30 cellular contexts compared by ENCODE assay signal in the genomic region with DNA sequence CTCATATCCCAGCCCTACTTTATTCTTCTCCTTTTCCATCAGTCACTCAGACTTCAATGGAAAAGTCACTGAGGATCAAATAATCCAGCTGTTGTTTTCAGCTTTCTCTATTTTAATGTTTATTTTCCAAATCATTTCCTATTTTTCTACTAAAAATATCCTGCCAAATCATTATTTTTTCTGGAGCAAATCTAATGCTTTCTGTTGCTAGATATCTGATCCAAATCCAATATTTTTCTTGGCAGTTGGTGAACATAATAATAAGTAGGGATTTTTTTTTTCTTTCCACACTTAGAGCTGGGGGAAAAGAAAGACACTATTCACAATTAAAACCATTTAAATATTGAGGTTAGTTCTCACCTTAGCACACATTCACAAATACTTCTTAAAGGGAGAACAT.
"Had no signal": no experiment of that assay in that cellular context is flagged by ENCODE, and none has a peak within 500 bp of the region (broad histone marks: within the 10 kb centered on the region; RNA-seq: fewer than 3 reads in every experiment).

No MANE protein-coding gene starts in this region.

- H3K4me3 Mint-ChIP-seq: activated B cell treated with CpG ODN at 0.5 μM for 24 hours; activated CD4-positive, alpha-beta memory T cell treated with anti-CD3 and anti-CD28 coated beads for 36 hours; activated CD4-positive, alpha-beta T cell treated with anti-CD3 and anti-CD28 coated beads, Interleukin-2, amount 10 ng/mL, durations not matched to agents 7 days and 5 days; activated naive CD4-positive, alpha-beta T cell treated with anti-CD3 and anti-CD28 coated beads, Interleukin-2, amount 10 ng/mL, durations not matched to agents 7 days and 5 days; activated naive CD8-positive, alpha-beta T cell treated with anti-CD3 and anti-CD28 coated beads for 36 hours; activated T-helper 17 cell treated with anti-CD3 and anti-CD28 coated beads, Interleukin-2, amount 50 U/mL, for 72 hours; central memory CD8-positive, alpha-beta T cell; T-cell had no signal

- H3K36me3 Mint-ChIP-seq: activated CD4-positive, alpha-beta memory T cell treated with anti-CD3 and anti-CD28 coated beads for 36 hours; activated naive CD4-positive, alpha-beta T cell treated with anti-CD3 and anti-CD28 coated beads, Interleukin-2, amount 10 ng/mL, durations not matched to agents 7 days and 5 days; activated naive CD8-positive, alpha-beta T cell treated with anti-CD3 and anti-CD28 coated beads for 36 hours; T-cell had no signal

- ATAC-seq: activated T-helper 17 cell treated with anti-CD3 and anti-CD28 coated beads, Interleukin-2, amount 50 U/mL, for 72 hours; body of pancreas; Panc1; Right ventricle myocardium inferior; T-cell had no signal

- DNase-seq: activated B cell treated with CpG ODN at 0.5 μM for 24 hours; activated CD4-positive, alpha-beta memory T cell treated with anti-CD3 and anti-CD28 coated beads for 36 hours; activated CD4-positive, alpha-beta T cell treated with anti-CD3 and anti-CD28 coated beads for 1 hour; activated CD4-positive, alpha-beta T cell treated with anti-CD3 and anti-CD28 coated beads, Interleukin-2, amount 10 ng/mL, durations not matched to agents 7 days and 5 days; activated CD8-positive, alpha-beta memory T cell treated with anti-CD3 and anti-CD28 coated beads for 24 hours; activated gamma-delta T cell treated with Interleukin-2 at 50 U/mL for 16 hours; activated naive CD4-positive, alpha-beta T cell treated with anti-CD3 and anti-CD28 coated beads, Interleukin-2, amount 10 ng/mL, durations not matched to agents 7 days and 5 days; activated naive CD8-positive, alpha-beta T cell treated with anti-CD3 and anti-CD28 coated beads for 36 hours; activated T-cell treated with anti-CD3 and anti-CD28 coated beads for 4 hours; activated T-cell treated with anti-CD3 and anti-CD28 coated beads, Interleukin-2, amount 50 U/mL, for 48 hours; body of pancreas; MG63; MV-4-11; NCI-H1105 treated with DMSO at 0.1 percent for 48 hours; NCI-H1436 treated with DMSO at 0.1 percent for 48 hours; NCI-H187; NCI-H2081; NCI-H2227 treated with DMSO at 0.1 percent for 48 hours; NCI-H526; NCI-H774; NK-92 treated with Interleukin-12 subunit alpha and Interleukin-12 subunit beta, amount 100 ng/mL, for 24 hours; OCI-M1; RPMI8226; T-cell; T-helper 2 cell; T1000 had no signal

- H3K27ac Mint-ChIP-seq: activated B cell treated with CpG ODN at 0.5 μM for 24 hours; activated CD4-positive, alpha-beta memory T cell treated with anti-CD3 and anti-CD28 coated beads for 36 hours; activated CD4-positive, alpha-beta T cell treated with anti-CD3 and anti-CD28 coated beads, Interleukin-2, amount 10 ng/mL, durations not matched to agents 7 days and 5 days; activated naive CD4-positive, alpha-beta T cell treated with anti-CD3 and anti-CD28 coated beads, Interleukin-2, amount 10 ng/mL, durations not matched to agents 7 days and 5 days; activated naive CD8-positive, alpha-beta T cell treated with anti-CD3 and anti-CD28 coated beads for 36 hours; activated T-helper 17 cell treated with anti-CD3 and anti-CD28 coated beads, Interleukin-2, amount 50 U/mL, for 72 hours; T-cell had no signal

- H3K9me3 Mint-ChIP-seq: activated CD4-positive, alpha-beta memory T cell treated with anti-CD3 and anti-CD28 coated beads for 36 hours; activated CD4-positive, alpha-beta T cell treated with anti-CD3 and anti-CD28 coated beads, Interleukin-2, amount 10 ng/mL, durations not matched to agents 7 days and 5 days; activated naive CD4-positive, alpha-beta T cell treated with anti-CD3 and anti-CD28 coated beads, Interleukin-2, amount 10 ng/mL, durations not matched to agents 7 days and 5 days had no signal

- H3K4me1 Mint-ChIP-seq: activated B cell treated with CpG ODN at 0.5 μM for 24 hours; activated CD4-positive, alpha-beta T cell treated with anti-CD3 and anti-CD28 coated beads, Interleukin-2, amount 10 ng/mL, durations not matched to agents 7 days and 5 days; activated naive CD4-positive, alpha-beta T cell treated with anti-CD3 and anti-CD28 coated beads, Interleukin-2, amount 10 ng/mL, durations not matched to agents 7 days and 5 days; activated naive CD8-positive, alpha-beta T cell treated with anti-CD3 and anti-CD28 coated beads for 36 hours; activated T-helper 17 cell treated with anti-CD3 and anti-CD28 coated beads, Interleukin-2, amount 50 U/mL, for 72 hours; central memory CD8-positive, alpha-beta T cell; T-cell had no signal

- H3K27me3 Mint-ChIP-seq: activated B cell treated with CpG ODN at 0.5 μM for 24 hours; activated CD4-positive, alpha-beta T cell treated with anti-CD3 and anti-CD28 coated beads, Interleukin-2, amount 10 ng/mL, durations not matched to agents 7 days and 5 days; activated naive CD4-positive, alpha-beta T cell treated with anti-CD3 and anti-CD28 coated beads, Interleukin-2, amount 10 ng/mL, durations not matched to agents 7 days and 5 days; activated naive CD8-positive, alpha-beta T cell treated with anti-CD3 and anti-CD28 coated beads for 36 hours; central memory CD8-positive, alpha-beta T cell; T-cell had no signal
